Comparison of ENCODE assay signal across 27 cellular contexts in genomic region chr14:78746086-78746595, GRCh38.
"Had no signal": no experiment of that assay in that cellular context is flagged by ENCODE, and none has a peak within 500 bp of the region (broad histone marks: within the 10 kb centered on the region; RNA-seq: fewer than 3 reads in every experiment).

No MANE protein-coding gene starts in this region.

- H3K4me1 ChIP-seq: colonic mucosa, esophagus squamous epithelium, lower lobe of right lung, parathyroid adenoma, prostate gland, right atrium auricular region, stomach, thyroid gland, vagina had no signal

- H3K9me3 ChIP-seq: colonic mucosa, esophagus squamous epithelium, lower lobe of right lung, prostate gland, right atrium auricular region, stomach, thyroid gland, vagina had no signal

- H3K36me3 ChIP-seq: colonic mucosa, esophagus squamous epithelium, lower lobe of right lung, prostate gland, right atrium auricular region, stomach, thyroid gland, vagina had no signal

- H3K9ac ChIP-seq: parathyroid adenoma had no signal

- DNase-seq: colonic mucosa; effector memory CD4-positive, alpha-beta T cell; erythroblast; esophagus squamous epithelium; head of caudate nucleus; left ventricle myocardium superior; lower lobe of right lung; natural killer cell; stimulated activated CD4-positive, alpha-beta T cell treated with anti-CD3 and anti-CD28 coated beads, Interleukin-12 subunit alpha, Interleukin-12 subunit beta, amount 100 ng/mL, for 4 hours; stimulated activated CD4-positive, alpha-beta T cell treated with anti-CD3 and anti-CD28 coated beads, Interleukin-1b, Interleukin-23, amount 100 ng/mL, for 48 hours; stimulated activated CD4-positive, alpha-beta T cell treated with anti-CD3 and anti-CD28 coated beads, Interleukin-4, amount 100 ng/mL, for 1 hour; stimulated activated CD8-positive, alpha-beta memory T cell treated with anti-CD3 and anti-CD28 coated beads, Interleukin-4, amount 100 ng/mL, for 48 hours; stimulated activated naive CD4-positive, alpha-beta T cell treated with Interleukin-2 at 50 U/mL for 16 hours; stomach; thyroid gland; trophoblast cell had no signal

- H3K27me3 Mint-ChIP-seq: dendritic cell treated with granulocyte-macrophage colony-stimulating factor and Interleukin-4, amounts not matched to agents 40 ng/mL and 50 ng/mL, for 4 days; memory B cell had no signal

- H3K4me1 Mint-ChIP-seq: natural killer cell had no signal

- H3K27ac ChIP-seq: colonic mucosa, esophagus squamous epithelium, lower lobe of right lung, parathyroid adenoma, prostate gland, right atrium auricular region, stomach, thyroid gland, vagina had no signal

- FAIRE-seq: endothelial cell of umbilical vein, frontal cortex, keratinocyte had no signal

- H2AFZ ChIP-seq: parathyroid adenoma had no signal

- H3K36me3 Mint-ChIP-seq: memory B cell, natural killer cell had no signal

- ATAC-seq: left ventricle myocardium superior, lower lobe of right lung, natural killer cell, sciatic nerve had no signal

- H3K4me3 Mint-ChIP-seq: dendritic cell treated with granulocyte-macrophage colony-stimulating factor and Interleukin-4, amounts not matched to agents 40 ng/mL and 50 ng/mL, for 4 days; memory B cell; natural killer cell had no signal

- H3K27ac Mint-ChIP-seq: dendritic cell treated with granulocyte-macrophage colony-stimulating factor and Interleukin-4, amounts not matched to agents 40 ng/mL and 50 ng/mL, for 4 days; memory B cell; natural killer cell had no signal

- H3K27me3 ChIP-seq: colonic mucosa, esophagus squamous epithelium, right atrium auricular region, stomach, thyroid gland, vagina had no signal

- H3K4me3 ChIP-seq: colonic mucosa, esophagus squamous epithelium, lower lobe of right lung, prostate gland, right atrium auricular region, smooth muscle cell, stomach, thyroid gland, vagina had no signal

- H3K4me2 ChIP-seq: smooth muscle cell had no signal
